Comparison of ENCODE assay signal across 1 cellular context in the genomic region with DNA sequence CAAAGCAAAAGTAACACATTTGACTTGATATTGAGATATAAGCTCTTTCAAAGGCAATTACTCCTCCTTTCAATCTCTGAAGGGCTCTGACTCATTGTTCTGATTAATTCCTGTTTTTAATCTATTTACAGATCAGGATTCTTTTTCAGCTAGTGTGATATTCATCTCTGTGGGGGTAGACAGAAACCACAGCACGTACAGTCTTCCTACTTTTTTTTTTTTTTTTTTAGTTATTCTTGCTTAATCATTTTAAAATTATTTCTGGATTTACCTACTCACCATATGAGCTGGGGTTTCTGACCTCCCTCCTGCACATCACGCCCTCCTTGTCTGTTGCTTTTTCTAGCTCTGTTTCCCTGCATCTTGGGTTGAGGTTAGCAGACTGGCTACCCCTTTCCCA.
TF ChIP-seq lines count a peak whose summit lies in the region.

No MANE protein-coding gene starts in this region.

TF ChIP-seq in IMR-90, 13 proteins besides CTCF, POLR2A, EP300 and RAD21:
- TF ChIP-seq CEBPB (IDR thresholded peaks at IDR 0.05; ENCODE audit: low read depth, low read length) (0 out of 2 replicates have a peak, but pooled peaks have one; percentile 23), USF2 (IDR thresholded peaks at IDR 0.05; ENCODE audit: low read depth, low read length) (no peak), BHLHE40 (IDR thresholded peaks at IDR 0.05; ENCODE audit: low read depth, low read length) (no peak)
